In the genomic region with DNA sequence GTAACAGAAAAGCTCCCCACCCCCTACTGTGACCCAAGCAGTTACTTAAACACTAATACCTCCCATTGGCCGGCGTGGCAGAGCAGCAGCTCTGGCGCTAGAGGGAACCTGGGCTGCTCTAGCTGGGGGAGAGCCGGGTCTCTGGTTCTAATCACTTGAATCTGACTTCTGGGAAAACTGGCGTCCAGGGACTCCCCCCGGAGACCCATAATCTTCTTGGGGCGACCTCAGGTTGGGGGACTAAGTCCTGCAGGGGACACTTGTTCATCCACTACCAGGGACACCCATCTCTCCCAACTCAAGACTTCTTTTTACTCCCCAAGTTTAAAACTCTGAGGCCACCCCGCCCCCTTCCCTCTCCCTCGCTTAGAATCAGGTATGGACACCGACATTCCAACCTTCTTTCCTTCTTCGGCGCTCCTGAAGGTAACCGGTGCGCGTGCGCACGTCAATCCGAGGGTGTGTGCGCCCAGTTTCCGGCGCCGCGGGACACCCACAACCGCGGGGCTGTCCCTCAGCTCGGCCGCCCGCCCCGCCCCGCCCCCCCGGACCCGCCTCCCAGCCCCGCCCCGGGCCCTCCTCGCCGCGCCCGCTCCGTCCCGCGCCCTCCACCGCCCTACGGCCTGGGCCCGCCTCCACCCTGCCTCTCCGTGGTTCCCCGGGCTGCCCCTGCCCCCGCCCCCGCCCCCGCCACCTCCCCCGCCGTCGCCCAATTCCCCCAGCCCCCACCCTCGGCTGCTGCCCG, we compare ENCODE assay signal across 8 cellular contexts. TPM values are rescaled to one million over a fixed set of nuclear protein-coding genes. Genes with fewer than 3 reads are reported as not detected.
DNase-seq lines count a peak whose midpoint lies in the region; ATAC-seq and TF ChIP-seq lines count a peak whose summit lies in the region.

Gene ERICH2 (plus strand): TSS at position 75 of the 745 bp plus-strand sequence. CDS start 304 bp downstream, at position 379.

- H3K9ac ChIP-seq in BLaER1, result peak within 1 kb of the TSS; percentile 69

- H3K4me1 ChIP-seq in BLaER1 (peaks cover 15% of the 10 kb centered on the region), mucosa of descending colon (ENCODE audit: low read depth) (no peaks in the 10 kb centered on the region)

- TF ChIP-seq CTCF in epithelial cell of esophagus (IDR thresholded peaks at IDR 0.05; ENCODE audit: insufficient read depth, low read depth, low read length, missing control alignments) (peak; percentile 14), mucosa of descending colon (IDR thresholded peaks at IDR 0.05) (no peak)

- no peaks in the 10 kb centered on the region for H3K36me3 ChIP-seq in BLaER1
- no peaks in the 10 kb centered on the region for H3K36me3 ChIP-seq in mucosa of descending colon (ENCODE audit: low read depth)

- DNase-seq in HK-2 (ENCODE audit: unreplicated experiment) (peak; percentile 85), NOMO-1 treated with DMSO at 0.1 percent for 48 hours (lab: John Stamatoyannopoulos, UW; ENCODE audit: unreplicated experiment) (peak; percentile 78), epithelial cell of esophagus (ENCODE audit: low read depth) (peak; percentile 86), mucosa of descending colon (peak; percentile 83 to 89 (median 88))
- peak; percentile 66 for DNase-seq in activated CD8-positive, alpha-beta memory T cell treated with anti-CD3 and anti-CD28 coated beads, Interleukin-2, amount 50 U/mL, for 4 hours
- DNase-seq in stimulated activated CD8-positive, alpha-beta memory T cell treated with anti-CD3 and anti-CD28 coated beads, Interleukin-2, amount 100 ng/mL, for 48 hours (ENCODE audit: low read depth in 2 of 2), result peak; percentile 52 to 59

- no peaks in the 10 kb centered on the region for H4K20me1 ChIP-seq in BLaER1

- H3K4me3 ChIP-seq in BLaER1 (peak within 1 kb of the TSS; percentile 80), epithelial cell of esophagus (ENCODE audit: low read length) (peak within 1 kb of the TSS; percentile 73), mucosa of descending colon (peak within 1 kb of the TSS; percentile 17)

- intact Hi-C loops in mucosa of descending colon (cut with DNase I, micrococcal nuclease), result no loop called here

- ATAC-seq in GM19438 (IDR thresholded peaks at IDR 0.05; ENCODE audit: low read depth, unreplicated experiment), result peak; percentile 88
- peak; percentile 97 for ATAC-seq in mucosa of descending colon

- no peak within 1 kb of the TSS; the same call in 1 of the 2 replicates for H3K27ac ChIP-seq in BLaER1

- H3K4me2 ChIP-seq in BLaER1, result peak within 1 kb of the TSS; percentile 90

- no peaks in the 10 kb centered on the region for H3K9me3 ChIP-seq in BLaER1
- no peaks in the 10 kb centered on the region for H3K9me3 ChIP-seq in mucosa of descending colon

- peaks cover 13% of the 10 kb centered on the region for H3K27me3 ChIP-seq in BLaER1

RNA-seq across cellular contexts. Expression of gene ERICH2, which starts in this region (rescaled TPM):
- under 1 TPM in 1 of 3 donors, not detected in 2; 0.92 TPM for total RNA-seq in mucosa of descending colon

Comparison
In these comparisons a context has a peak if more than half of its experiments do, and no peak if none do; other contexts are left out.
1. Peak in DNase-seq, ATAC-seq and H3K4me3 ChIP-seq in mucosa of descending colon; RNA of the gene not detected or under 1 TPM.
2. H3K4me3 ChIP-seq: peak in every context shown above with its lines; median percentile 80 in BLaER1; 73 in epithelial cell of esophagus; 17 in mucosa of descending colon.